ENCODE assay signal across 18 cellular contexts in genomic region chr5:125487231-125487630, GRCh38.
A peak's percentile ranks its signal among the peaks of the same experiment; 100 is the strongest.
DNase-seq lines count a peak whose midpoint lies in the region; ATAC-seq and TF ChIP-seq lines count a peak whose summit lies in the region.
"Had no signal": no experiment of that assay in that cellular context is flagged by ENCODE, and none has a peak within 500 bp of the region (broad histone marks: within the 10 kb centered on the region; RNA-seq: fewer than 3 reads in every experiment).

No MANE protein-coding gene starts in this region.

- peak overlapping the region; percentile 4 to 61 (median 48); a peak in 3 of 7 replicates for H3K27ac Mint-ChIP-seq in H9
- H3K27ac Mint-ChIP-seq: activated CD4-positive, alpha-beta T cell treated with anti-CD3 and anti-CD28 coated beads for 36 hours; immature natural killer cell had no signal

- ATAC-seq in HG02840 (IDR thresholded peaks at IDR 0.05; ENCODE audit: low FRiP score, unreplicated experiment) (no peak), GM21447 (IDR thresholded peaks at IDR 0.05; ENCODE audit: unreplicated experiment) (no peak), HG03442 (IDR thresholded peaks at IDR 0.05; ENCODE audit: unreplicated experiment) (no peak)
- ATAC-seq: activated CD4-positive, alpha-beta T cell treated with anti-CD3 and anti-CD28 coated beads for 36 hours; GM12878 had no signal

- H3K27ac ChIP-seq in H9 (ENCODE audit: insufficient read length, low read depth, low read length) (no peak overlapping the region), angular gyrus (ENCODE audit: low read depth, low read length) (peak overlapping the region; percentile 89), osteoblast (ENCODE audit: low read depth, low read length) (no peak overlapping the region), hepatocyte (no peak overlapping the region)
- H3K27ac ChIP-seq: brain microvascular endothelial cell, prostate gland had no signal

- H3K4me3 ChIP-seq in fibroblast of pulmonary artery (replicated peaks; ENCODE audit: low read depth, low read length) (no peak overlapping the region), osteoblast (ENCODE audit: insufficient read depth, low read length) (no peak overlapping the region), hepatocyte (no peak overlapping the region)
- H3K4me3 ChIP-seq: GM12878, prostate gland, stomach had no signal

- H3K4me2 ChIP-seq in H9 (ENCODE audit: insufficient read depth, insufficient read length, low read length) (no peak overlapping the region), osteoblast (ENCODE audit: insufficient read depth, low read length) (no peak overlapping the region), hepatocyte (no peak overlapping the region)

- no peak overlapping the region for H3T11ph ChIP-seq in H9 (ENCODE audit: low read length)

- DNase-seq in H9 (no peak), fibroblast of pulmonary artery (ENCODE audit: low read depth) (peak; percentile 58), osteoblast (ENCODE audit: insufficient read length, low spot score, missing footprints) (no peak), hepatocyte (ENCODE audit: low spot score) (no peak)
- DNase-seq: activated CD4-positive, alpha-beta T cell treated with anti-CD3 and anti-CD28 coated beads for 36 hours; activated CD8-positive, alpha-beta memory T cell treated with anti-CD3 and anti-CD28 coated beads, Interleukin-2, amount 50 U/mL, for 48 hours; activated naive CD4-positive, alpha-beta T cell; Caco-2; immature natural killer cell; MV-4-11; stomach had no signal

- no peak overlapping the region for H2BK15ac ChIP-seq in H9 (ENCODE audit: low read depth, low read length)

- no peak overlapping the region for H3K23ac ChIP-seq in H9 (ENCODE audit: insufficient read length, low read depth, low read length)

- H3K36me3 Mint-ChIP-seq in H9 (ENCODE audit: insufficient read depth in 1 of 3, low read depth in 3 of 3): 0 out of 7 replicates have a peak, but pooled peaks cover 0 to 1% (median 0%) of the 10 kb centered on the region in 3 experiments
- H3K36me3 Mint-ChIP-seq: immature natural killer cell had no signal

- no peak overlapping the region for H4K5ac ChIP-seq in H9 (ENCODE audit: insufficient read length, low read depth, low read length)

- peaks cover 4% of the 10 kb centered on the region in 2 experiments; a peak in 3 of 5 replicates for H3K9me3 Mint-ChIP-seq in H9

- H3K36me3 ChIP-seq in osteoblast (ENCODE audit: insufficient read depth, low read length) (no peaks in the 10 kb centered on the region), hepatocyte (replicated peaks; ENCODE audit: insufficient read depth, low read depth) (no peaks in the 10 kb centered on the region)
- H3K36me3 ChIP-seq: brain microvascular endothelial cell, prostate gland, stomach had no signal

- H3K27me3 Mint-ChIP-seq in H9 (ENCODE audit: low read depth): no peaks in the 10 kb centered on the region
- H3K27me3 Mint-ChIP-seq: activated CD4-positive, alpha-beta T cell treated with anti-CD3 and anti-CD28 coated beads for 36 hours had no signal

- no peaks in the 10 kb centered on the region for H3K23me2 ChIP-seq in H9 (ENCODE audit: insufficient read length, low read depth, low read length, poor library complexity, severe bottlenecking)

- H3K9ac ChIP-seq in H9 (ENCODE audit: extremely low read depth, insufficient read length, low read length): no peak overlapping the region

- no peaks in the 10 kb centered on the region for H3K79me1 ChIP-seq in H9 (ENCODE audit: insufficient read depth, low read depth, low read length, poor library complexity, severe bottlenecking)

- no peak overlapping the region for H3K14ac ChIP-seq in H9 (ENCODE audit: insufficient read depth, low read length)

- H3K4me3 Mint-ChIP-seq in H9: no peak overlapping the region
- H3K4me3 Mint-ChIP-seq: activated CD4-positive, alpha-beta T cell treated with anti-CD3 and anti-CD28 coated beads for 36 hours; immature natural killer cell had no signal

- H3K4me1 ChIP-seq in H9 (ENCODE audit: insufficient read depth, low read length) (peaks cover 3% of the 10 kb centered on the region), osteoblast (ENCODE audit: insufficient read depth, low read length) (peaks cover 36% of the 10 kb centered on the region), hepatocyte (ENCODE audit: insufficient read depth) (peaks cover 26% of the 10 kb centered on the region)
- H3K4me1 ChIP-seq: Caco-2 had no signal

- no CpG with 5 or more reads among the region's 3 CpGs for WGBS in H9 (ENCODE audit: extremely low coverage, insufficient read length, low lambda C conversion rate)
- 88% methylated on average over 3 of the region's 3 CpGs for WGBS in hepatocyte (ENCODE audit: low lambda C conversion rate, missing lambda C conversion rate)

- no peak overlapping the region for H3K18ac ChIP-seq in H9 (ENCODE audit: insufficient read length, low read depth, low read length)

- no peak overlapping the region for H4K91ac ChIP-seq in H9 (ENCODE audit: insufficient read length, low read depth, low read length)

- no peak overlapping the region for H2BK5ac ChIP-seq in H9 (ENCODE audit: insufficient read length, low read length)

- H3K27me3 ChIP-seq in H9 (ENCODE audit: insufficient read depth, low read length) (no peaks in the 10 kb centered on the region), osteoblast (ENCODE audit: insufficient read depth, low read length) (no peaks in the 10 kb centered on the region), hepatocyte (no peaks in the 10 kb centered on the region)
- H3K27me3 ChIP-seq: brain microvascular endothelial cell, stomach had no signal

- no peaks in the 10 kb centered on the region for H3K9me2 ChIP-seq in hepatocyte (replicated peaks; ENCODE audit: insufficient read depth)

- no peak for TF ChIP-seq CTCF in H9 (conservative IDR thresholded peaks at IDR 0.05)
- no peak for TF ChIP-seq CTCF in fibroblast of pulmonary artery (IDR thresholded peaks at IDR 0.05; ENCODE audit: low read length, missing control alignments)
- TF ChIP-seq CTCF in osteoblast (IDR thresholded peaks at IDR 0.05; ENCODE audit: extremely low read depth, low read depth, low read length): no peak
- no peak for TF ChIP-seq CTCF in hepatocyte (IDR thresholded peaks at IDR 0.05; ENCODE audit: poor library complexity)

- no peak overlapping the region for H4K8ac ChIP-seq in H9 (replicated peaks; ENCODE audit: insufficient read length, low read depth, low read length)

- H2BK120ac ChIP-seq in H9 (ENCODE audit: low read depth, low read length, poor library complexity, severe bottlenecking): no peak overlapping the region

- H2BK20ac ChIP-seq in H9 (ENCODE audit: low read depth, low read length, poor library complexity, severe bottlenecking): no peak overlapping the region

- H2BK12ac ChIP-seq in H9 (ENCODE audit: insufficient read length, low read depth, low read length): no peak overlapping the region

- no peak overlapping the region for H3K4ac ChIP-seq in H9 (ENCODE audit: low read depth, low read length)

- H4K20me1 ChIP-seq in H9 (ENCODE audit: control insufficient read depth, insufficient read depth, insufficient read length) (no peaks in the 10 kb centered on the region), osteoblast (ENCODE audit: insufficient read depth, low read length) (no peaks in the 10 kb centered on the region), hepatocyte (ENCODE audit: insufficient read depth, poor library complexity, severe bottlenecking) (no peaks in the 10 kb centered on the region)

- no peak overlapping the region for H3K56ac ChIP-seq in H9 (ENCODE audit: insufficient read length, low read depth, low read length)

- H3K4me1 Mint-ChIP-seq in H9: peaks cover 34 to 36% of the 10 kb centered on the region in 2 experiments
- H3K4me1 Mint-ChIP-seq: activated CD4-positive, alpha-beta T cell treated with anti-CD3 and anti-CD28 coated beads for 36 hours; immature natural killer cell had no signal

- no peaks in the 10 kb centered on the region for H3K79me2 ChIP-seq in H9 (ENCODE audit: insufficient read depth, low read length)
- no peaks in the 10 kb centered on the region for H3K79me2 ChIP-seq in osteoblast (ENCODE audit: insufficient read depth, low read length)
- H3K79me2 ChIP-seq in hepatocyte: no peaks in the 10 kb centered on the region

- H2AK5ac ChIP-seq in H9 (ENCODE audit: insufficient read length, low read length): no peak overlapping the region

- H2AFZ ChIP-seq in H9 (ENCODE audit: low read length) (peak overlapping the region; percentile 96), osteoblast (ENCODE audit: low read length) (peak overlapping the region; percentile 1), hepatocyte (no peak overlapping the region)

- H3K9me3 ChIP-seq in H9 (ENCODE audit: control insufficient read depth, low read depth, low read length) (no peaks in the 10 kb centered on the region), osteoblast (ENCODE audit: low read depth, low read length) (no peaks in the 10 kb centered on the region), hepatocyte (ENCODE audit: low read depth) (no peaks in the 10 kb centered on the region)
- H3K9me3 ChIP-seq: Caco-2, prostate gland, stomach had no signal
